In genomic region chr3:157376596-157377300, GRCh38 we compare ENCODE assay signal across 24 cellular contexts. TPM values are rescaled to one million over a fixed set of nuclear protein-coding genes. Genes with fewer than 3 reads are reported as not detected.
DNase-seq lines count a peak whose midpoint lies in the region; ATAC-seq, FAIRE-seq and TF ChIP-seq lines count a peak whose summit lies in the region.
"Had no signal": no experiment of that assay in that cellular context is flagged by ENCODE, and none has a peak within 500 bp of the region (broad histone marks: within the 10 kb centered on the region; RNA-seq: fewer than 3 reads in every experiment).

No MANE protein-coding gene starts in this region.

- no TSS peak for BruUV-seq in A673 (replicated peaks; lab: Mats Ljungman, UMichigan)

- H4K20me1 ChIP-seq in MM.1S (ENCODE audit: insufficient read depth, low read length) (no peaks in the 10 kb centered on the region), astrocyte (ENCODE audit: insufficient read depth, low read length) (no peaks in the 10 kb centered on the region)

- no peak overlapping the region for H3K9ac ChIP-seq in MM.1S (ENCODE audit: low read length)
- no peak overlapping the region for H3K9ac ChIP-seq in astrocyte (ENCODE audit: low read length)
- H3K9ac ChIP-seq: GM23248, KMS-11 had no signal

- intact Hi-C loops in A673 (cut with micrococcal nuclease; ENCODE audit: unreplicated experiment), result no loop called here
- intact Hi-C loops in lower leg skin (cut with DNase I; ENCODE audit: low total_unique reads), result no loop called here

- H3K79me2 ChIP-seq in MM.1S (ENCODE audit: low read length) (no peaks in the 10 kb centered on the region), astrocyte (ENCODE audit: insufficient read depth, low read length) (no peaks in the 10 kb centered on the region)

- no peak overlapping the region for H3K27ac Mint-ChIP-seq in astrocyte (ENCODE audit: unreplicated experiment)

- H3K4me1 Mint-ChIP-seq in astrocyte (ENCODE audit: low read depth, unreplicated experiment), result no peaks in the 10 kb centered on the region

- H3K36me3 ChIP-seq in A673 (ENCODE audit: insufficient read depth, low read length, poor library complexity, severe bottlenecking) (no peaks in the 10 kb centered on the region), MM.1S (replicated peaks; ENCODE audit: insufficient read depth, low read length) (no peaks in the 10 kb centered on the region), astrocyte (ENCODE audit: insufficient read depth, low read length) (peaks cover 4% of the 10 kb centered on the region)
- H3K36me3 ChIP-seq: BE2C, HAP-1 had no signal

- WGBS in lower leg skin, 2 donors, result 54 to 79% methylated on average over 5 of the region's 5 CpGs

- POLR2A ChIA-PET in A673 (lab: Charles Lee; ENCODE audit: low non-redundant PET), result no interaction called here

- no peak for TF ChIP-seq POLR2A in lower leg skin (IDR thresholded peaks at IDR 0.05)

- DNase-seq in A673 (ENCODE audit: low spot score) (peak; percentile 27), MM.1S (no peak), astrocyte (ENCODE audit: low read depth) (peak; percentile 20), fibroblast of the aortic adventitia (ENCODE audit: low read depth) (peak; percentile 76), lower leg skin (ENCODE audit: low spot score in 2 of 2) (no peak), NCI-H510A (lab: John Stamatoyannopoulos, UW) (no peak)
- no peak for DNase-seq in activated CD4-positive, alpha-beta T cell treated with anti-CD3 and anti-CD28 coated beads for 1 hour
- DNase-seq: BE2C, COR-L47, DMS79, GM23248, IMR-90, NCI-H1105 treated with DMSO at 0.1 percent for 48 hours, NCI-H2029 treated with DMSO at 0.1 percent for 48 hours, NCI-H226, NCI-H748 treated with DMSO at 0.1 percent for 48 hours, SHP77 treated with DMSO at 0.1 percent for 48 hours had no signal

- H3K36me3 Mint-ChIP-seq in astrocyte (ENCODE audit: low read depth, unreplicated experiment), result no peaks in the 10 kb centered on the region

- H3K27ac ChIP-seq in A673 (ENCODE audit: low read depth, low read length, poor library complexity, severe bottlenecking) (no peak overlapping the region), MM.1S (ENCODE audit: low read length) (no peak overlapping the region), astrocyte (ENCODE audit: low read depth, low read length) (no peak overlapping the region)
- H3K27ac ChIP-seq: 22Rv1, GM23248, KMS-11, RWPE1, SK-N-MC had no signal

- H2AFZ ChIP-seq in MM.1S (ENCODE audit: low read length) (peak overlapping the region; percentile 62), astrocyte (ENCODE audit: low read depth, low read length) (no peak overlapping the region)
- H2AFZ ChIP-seq: GM23248 had no signal

- no peak overlapping the region for H3K4me2 ChIP-seq in MM.1S (ENCODE audit: low read depth, low read length)
- H3K4me2 ChIP-seq in astrocyte (ENCODE audit: low read length), result peak overlapping the region; percentile 4
- H3K4me2 ChIP-seq: KMS-11 had no signal

- H3K9me3 ChIP-seq in A673 (ENCODE audit: low read depth, low read length, poor library complexity, severe bottlenecking), result no peaks in the 10 kb centered on the region
- no peaks in the 10 kb centered on the region for H3K9me3 ChIP-seq in MM.1S (replicated peaks; ENCODE audit: insufficient read depth, low read length)
- no peaks in the 10 kb centered on the region for H3K9me3 ChIP-seq in astrocyte (ENCODE audit: insufficient read depth, low read depth, low read length)
- H3K9me3 ChIP-seq: BE2C, HAP-1 had no signal

- no peaks in the 10 kb centered on the region for H3K9me2 ChIP-seq in MM.1S (replicated peaks; ENCODE audit: insufficient read depth, low read length)

- H3K27me3 ChIP-seq in A673 (replicated peaks; ENCODE audit: insufficient read depth, low read depth, low read length, poor library complexity), result peaks cover 7% of the 10 kb centered on the region
- H3K27me3 ChIP-seq in MM.1S (replicated peaks; ENCODE audit: insufficient read depth, low read length), result no peaks in the 10 kb centered on the region
- no peaks in the 10 kb centered on the region for H3K27me3 ChIP-seq in astrocyte (ENCODE audit: insufficient read depth, low read length)
- H3K27me3 ChIP-seq: BE2C had no signal

- no peak for FAIRE-seq in astrocyte (lab: Jason Lieb, UNC)
- FAIRE-seq: GM12878 had no signal

- H3K4me3 ChIP-seq in A673 (ENCODE audit: low read depth, low read length, poor library complexity, severe bottlenecking), result no peak overlapping the region
- H3K4me3 ChIP-seq in MM.1S (ENCODE audit: low read length), result no peak overlapping the region
- H3K4me3 ChIP-seq in astrocyte (ENCODE audit: insufficient read depth, low read depth, low read length), result no peak overlapping the region
- no peak overlapping the region for H3K4me3 ChIP-seq in fibroblast of the aortic adventitia (ENCODE audit: low read depth, low read length)
- H3K4me3 ChIP-seq in lower leg skin (ENCODE audit: low read depth, poor library complexity, severe bottlenecking), result no peak overlapping the region
- H3K4me3 ChIP-seq: GM12878, GM23248, HAP-1, SK-N-MC had no signal

- no peaks in the 10 kb centered on the region; the same call in 1 of the 2 replicates for H3F3A ChIP-seq in MM.1S (ENCODE audit: insufficient read depth, low read length)

- TF ChIP-seq CTCF in A673 (conservative IDR thresholded peaks at IDR 0.05; ENCODE audit: low read depth, low read length), result no peak
- no peak for TF ChIP-seq CTCF in MM.1S (IDR thresholded peaks at IDR 0.05; ENCODE audit: low read length)
- no peak for TF ChIP-seq CTCF in astrocyte (IDR thresholded peaks at IDR 0.05; ENCODE audit: insufficient read depth, low read depth, low read length)
- no peak for TF ChIP-seq CTCF in fibroblast of the aortic adventitia (IDR thresholded peaks at IDR 0.05; ENCODE audit: insufficient read depth, low read length)
- TF ChIP-seq CTCF in lower leg skin (IDR thresholded peaks at IDR 0.05), result no peak

- CTCF ChIA-PET in A673 (lab: Charles Lee), result no interaction called here

- no peak overlapping the region for H3K4me3 Mint-ChIP-seq in astrocyte (ENCODE audit: unreplicated experiment)

- no peaks in the 10 kb centered on the region for H3K27me3 Mint-ChIP-seq in astrocyte (ENCODE audit: low read depth, unreplicated experiment)

- H3K9me3 Mint-ChIP-seq in astrocyte (ENCODE audit: unreplicated experiment), result no peaks in the 10 kb centered on the region

- ATAC-seq in HG03457 (IDR thresholded peaks at IDR 0.05; ENCODE audit: unreplicated experiment), result no peak
- ATAC-seq: GM12878 had no signal

- H3K4me1 ChIP-seq in A673 (ENCODE audit: insufficient read depth, low read length, poor library complexity, severe bottlenecking) (peaks cover 4% of the 10 kb centered on the region), MM.1S (ENCODE audit: low read length) (peaks cover 12% of the 10 kb centered on the region), astrocyte (ENCODE audit: insufficient read depth, low read length) (peaks cover 19% of the 10 kb centered on the region)
- H3K4me1 ChIP-seq: BE2C had no signal

RNA-seq across cellular contexts. Expression of gene PTX3, which starts 59.9 kb away (rescaled TPM):
- total RNA-seq in A673 (2021) (4.3 and 5.4 TPM in 2 replicates), astrocyte (3.0 and 4.7 TPM in 2 replicates), fibroblast of the aortic adventitia (ENCODE audit: low replicate concordance) (175 and 216 TPM in 2 replicates), lower leg skin (10 to 100 TPM in 2 of 4 donors, 1 to 10 TPM in 2; 1.5 to 16.1 (median 9.4) TPM)
- total RNA-seq: GM12878 had no signal

Comparison
In these comparisons a context has a peak if more than half of its experiments do, and no peak if none do; other contexts are left out.
1. DNase-seq: peak in A673 (single experiment), astrocyte (single experiment) and fibroblast of the aortic adventitia (single experiment); none in MM.1S (single experiment), lower leg skin (0 of 2), activated CD4-positive, alpha-beta T cell treated with anti-CD3 and anti-CD28 coated beads for 1 hour (single experiment) and NCI-H510A (single experiment).
2. RNA of gene PTX3, which starts 59.9 kb away (total RNA-seq): 175 to 216 TPM in fibroblast of the aortic adventitia; 1.5 to 16.1 TPM in lower leg skin, 3.0 to 4.7 TPM in astrocyte and 4.3 to 5.4 TPM in A673; every median in the first group is over 10 times any median in the second.